Comparison of ENCODE assay signal across 1 cellular context in genomic region chr16:22007159-22007508, GRCh38.
A peak's percentile ranks its signal among the peaks of the same experiment; 100 is the strongest.
TF ChIP-seq lines count a peak whose summit lies in the region.

No MANE protein-coding gene starts in this region.

TF ChIP-seq in K562, 482 proteins besides CTCF, POLR2A, EP300 and RAD21:
- TF ChIP-seq ZBTB34 (CRISPR knock-in tag; IDR thresholded peaks at IDR 0.05) (no peak), NR1H2 (CRISPR knock-in tag; IDR thresholded peaks at IDR 0.05) (0 out of 2 replicates have a peak, but pooled peaks have one; percentile 63)
